ENCODE assay signal across 16 cellular contexts in genomic region chr2:71943238-71944182, GRCh38.
A peak's percentile ranks its signal among the peaks of the same experiment; 100 is the strongest.
DNase-seq lines count a peak whose midpoint lies in the region; ATAC-seq and TF ChIP-seq lines count a peak whose summit lies in the region.
"Had no signal": no experiment of that assay in that cellular context is flagged by ENCODE, and none has a peak within 500 bp of the region (broad histone marks: within the 10 kb centered on the region; RNA-seq: fewer than 3 reads in every experiment).

No MANE protein-coding gene starts in this region.

- TF ChIP-seq CTCF in fibroblast of mammary gland (conservative IDR thresholded peaks at IDR 0.05; ENCODE audit: control insufficient read depth, insufficient read depth, low read depth, low read length): no peak

- H3K4me3 Mint-ChIP-seq in activated CD8-positive, alpha-beta memory T cell treated with anti-CD3 and anti-CD28 coated beads, Interleukin-2, amount 10 ng/mL, durations not matched to agents 7 days and 5 days: no peak overlapping the region
- H3K4me3 Mint-ChIP-seq: activated T-cell treated with anti-CD3 and anti-CD28 coated beads, Interleukin-2, amount 50 U/mL, for 72 hours; naive thymus-derived CD8-positive, alpha-beta T cell had no signal

- no peak overlapping the region for H3K4me3 ChIP-seq in fibroblast of mammary gland (ENCODE audit: control insufficient read depth, low read depth, low read length)
- H3K4me3 ChIP-seq: gastroesophageal sphincter, thoracic aorta had no signal

- CTCF ChIA-PET in activated CD8-positive, alpha-beta memory T cell treated with anti-CD3 and anti-CD28 coated beads, Interleukin-2, amount 10 ng/mL, durations not matched to agents 7 days and 5 days (lab: Charles Lee): no interaction called here

- H3K4me1 Mint-ChIP-seq in activated CD8-positive, alpha-beta memory T cell treated with anti-CD3 and anti-CD28 coated beads, Interleukin-2, amount 10 ng/mL, durations not matched to agents 7 days and 5 days: no peaks in the 10 kb centered on the region
- H3K4me1 Mint-ChIP-seq: naive thymus-derived CD8-positive, alpha-beta T cell had no signal

- peak; percentile 29 for DNase-seq in activated CD8-positive, alpha-beta memory T cell treated with anti-CD3 and anti-CD28 coated beads, Interleukin-2, amount 10 ng/mL, durations not matched to agents 7 days and 5 days
- DNase-seq in activated CD8-positive, alpha-beta memory T cell treated with anti-CD3 and anti-CD28 coated beads, Interleukin-2, amount 50 U/mL, for 4 hours: no peak
- DNase-seq in fibroblast of mammary gland (ENCODE audit: low read depth) (peak; percentile 79), myocyte (ENCODE audit: low read depth) (peak; percentile 88), ureter (ENCODE audit: low spot score) (peak; percentile 37), DMS79 treated with DMSO at 0.1 percent for 48 hours (lab: John Stamatoyannopoulos, UW) (no peak)
- DNase-seq: activated T-cell treated with anti-CD3 and anti-CD28 coated beads, Interleukin-2, amount 50 U/mL, for 72 hours; aorta; Caco-2; effector memory CD4-positive, alpha-beta T cell; naive thymus-derived CD8-positive, alpha-beta T cell; NCI-H2171 had no signal

- no peak overlapping the region for H3K27ac Mint-ChIP-seq in activated CD8-positive, alpha-beta memory T cell treated with anti-CD3 and anti-CD28 coated beads, Interleukin-2, amount 10 ng/mL, durations not matched to agents 7 days and 5 days
- H3K27ac Mint-ChIP-seq: activated T-cell treated with anti-CD3 and anti-CD28 coated beads, Interleukin-2, amount 50 U/mL, for 72 hours had no signal

- no peak for ATAC-seq in activated CD8-positive, alpha-beta memory T cell treated with anti-CD3 and anti-CD28 coated beads, Interleukin-2, amount 10 ng/mL, durations not matched to agents 7 days and 5 days
- ATAC-seq in HG03108 (IDR thresholded peaks at IDR 0.05; ENCODE audit: unreplicated experiment) (no peak), GM21825 (IDR thresholded peaks at IDR 0.05; ENCODE audit: unreplicated experiment) (no peak)
- ATAC-seq: activated T-cell treated with anti-CD3 and anti-CD28 coated beads, Interleukin-2, amount 50 U/mL, for 72 hours; gastroesophageal sphincter; naive thymus-derived CD8-positive, alpha-beta T cell had no signal

- no peaks in the 10 kb centered on the region for H3K36me3 Mint-ChIP-seq in activated CD8-positive, alpha-beta memory T cell treated with anti-CD3 and anti-CD28 coated beads, Interleukin-2, amount 10 ng/mL, durations not matched to agents 7 days and 5 days
- H3K36me3 Mint-ChIP-seq: naive thymus-derived CD8-positive, alpha-beta T cell had no signal

- no peaks in the 10 kb centered on the region for H3K9me3 Mint-ChIP-seq in activated CD8-positive, alpha-beta memory T cell treated with anti-CD3 and anti-CD28 coated beads, Interleukin-2, amount 10 ng/mL, durations not matched to agents 7 days and 5 days (ENCODE audit: low read depth)
- H3K9me3 Mint-ChIP-seq: activated T-cell treated with anti-CD3 and anti-CD28 coated beads, Interleukin-2, amount 50 U/mL, for 72 hours; naive thymus-derived CD8-positive, alpha-beta T cell had no signal

- no peaks in the 10 kb centered on the region for H3K27me3 Mint-ChIP-seq in activated CD8-positive, alpha-beta memory T cell treated with anti-CD3 and anti-CD28 coated beads, Interleukin-2, amount 10 ng/mL, durations not matched to agents 7 days and 5 days

Comparison
In these comparisons a context has a peak if more than half of its experiments do, and no peak if none do; other contexts are left out.
1. DNase-seq: peak in activated CD8-positive, alpha-beta memory T cell treated with anti-CD3 and anti-CD28 coated beads, Interleukin-2, amount 10 ng/mL, durations not matched to agents 7 days and 5 days (single experiment), fibroblast of mammary gland (single experiment), myocyte (single experiment) and ureter (single experiment); none in activated CD8-positive, alpha-beta memory T cell treated with anti-CD3 and anti-CD28 coated beads, Interleukin-2, amount 50 U/mL, for 4 hours (single experiment) and DMS79 treated with DMSO at 0.1 percent for 48 hours (single experiment).